ENCODE assay signal across 22 cellular contexts in the genomic region with DNA sequence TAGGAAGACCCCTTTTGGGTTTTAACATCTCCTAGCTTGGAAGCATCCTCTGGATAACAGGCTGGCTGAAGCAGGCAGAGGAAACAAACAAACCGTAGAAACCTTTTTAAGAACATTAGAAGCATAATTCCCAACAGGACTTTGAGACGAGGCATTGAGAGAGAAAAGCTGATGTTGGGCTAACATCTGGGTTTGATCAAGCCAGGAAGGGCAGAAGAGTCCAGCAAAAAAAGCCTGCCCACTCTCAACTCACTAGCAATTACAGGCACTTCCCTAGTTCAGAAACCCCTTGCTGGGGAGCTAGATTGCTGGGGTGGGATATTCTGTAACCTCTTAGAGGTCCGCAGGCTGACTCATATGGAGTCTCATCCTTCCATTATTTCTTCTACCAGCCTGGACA.
"Had no signal": no experiment of that assay in that cellular context is flagged by ENCODE, and none has a peak within 500 bp of the region (broad histone marks: within the 10 kb centered on the region; RNA-seq: fewer than 3 reads in every experiment).

No MANE protein-coding gene starts in this region.

- H3K4me1 ChIP-seq: SJSA1 had no signal

- H3K27me3 ChIP-seq: SJSA1 had no signal

- H3K36me3 ChIP-seq: SJSA1 had no signal

- H3K4me3 ChIP-seq: SJSA1, SK-N-MC had no signal

- DNase-seq: KBM-7, MV-4-11, NCI-H1048, NCI-H1105, NCI-H1417, NCI-H1436 treated with DMSO at 0.1 percent for 48 hours, NCI-H1694 treated with DMSO at 0.1 percent for 48 hours, NCI-H2029, NCI-H2081 treated with DMSO at 0.1 percent for 48 hours, NCI-H2171, NCI-H226, NCI-H446, NCI-H510A, NCI-H524 treated with DMSO at 0.1 percent for 48 hours, NCI-H69, NCI-H774, Right ventricle myocardium superior, RPMI8226, SIG-M5 had no signal

- H3K27ac ChIP-seq: HL-60, SJSA1, SK-N-MC had no signal
